Comparison of ENCODE assay signal across 8 cellular contexts in genomic region chr6:73695619-73696421, GRCh38. TPM values are rescaled to one million over a fixed set of nuclear protein-coding genes. Genes with fewer than 3 reads are reported as not detected.
A peak's percentile ranks its signal among the peaks of the same experiment; 100 is the strongest.
DNase-seq lines count a peak whose midpoint lies in the region; ATAC-seq and TF ChIP-seq lines count a peak whose summit lies in the region.

Gene CD109 (plus strand): TSS chr6:73696203. CDS start chr6:73696216, 13 bp downstream.

- no peak for TF ChIP-seq CTCF in heart left ventricle (IDR thresholded peaks at IDR 0.05)
- TF ChIP-seq CTCF in progenitor cell of endocrine pancreas (IDR thresholded peaks at IDR 0.05; ENCODE audit: unreplicated experiment): no peak

- intact Hi-C loops in heart left ventricle (cut with DNase I): no loop called here

- H3K27me3 ChIP-seq in CD4-positive, CD25-positive, alpha-beta regulatory T cell (ENCODE audit: control insufficient read depth, insufficient read depth, low read length): peaks cover 19% of the 10 kb centered on the region
- H3K27me3 ChIP-seq in heart left ventricle: no peaks in the 10 kb centered on the region

- ATAC-seq in CD4-positive, CD25-positive, alpha-beta regulatory T cell (ENCODE audit: low read depth in 2 of 2): peak; percentile 48 to 54
- ATAC-seq in GM19452 (IDR thresholded peaks at IDR 0.05; ENCODE audit: unreplicated experiment): peak; percentile 64
- ATAC-seq in HG03565 (IDR thresholded peaks at IDR 0.05; ENCODE audit: unreplicated experiment): peak; percentile 45
- ATAC-seq in activated naive CD4-positive, alpha-beta T cell treated with anti-CD3 and anti-CD28 coated beads, Interleukin-2, amount 50 U/mL, for 72 hours: peak; percentile 86 to 92
- peak; percentile 74 to 92 (median 85) for ATAC-seq in heart left ventricle

- 7 to 13% (median 8%) methylated on average over 39 to 61 of the region's 61 CpGs for WGBS in heart left ventricle, 4 donors
- 4% methylated on average over 61 of the region's 61 CpGs for WGBS in urinary bladder

- no peak within 1 kb of the TSS for H3K27ac ChIP-seq in CD4-positive, CD25-positive, alpha-beta regulatory T cell (ENCODE audit: insufficient read depth, low read length, poor library complexity, severe bottlenecking)
- H3K27ac ChIP-seq in heart left ventricle (peak within 1 kb of the TSS; percentile 7 to 86 (median 70)), urinary bladder (ENCODE audit: low read depth) (no peak within 1 kb of the TSS)

- no peaks in the 10 kb centered on the region for H3K9me3 ChIP-seq in CD4-positive, CD25-positive, alpha-beta regulatory T cell (ENCODE audit: control insufficient read depth in 2 of 2, low read length in 2 of 2)
- H3K9me3 ChIP-seq in heart left ventricle: no peaks in the 10 kb centered on the region

- no peaks in the 10 kb centered on the region for H3K36me3 ChIP-seq in CD4-positive, CD25-positive, alpha-beta regulatory T cell (ENCODE audit: control insufficient read depth, insufficient read depth, low read length)
- H3K36me3 ChIP-seq in heart left ventricle: no peaks in the 10 kb centered on the region
- no peaks in the 10 kb centered on the region for H3K36me3 ChIP-seq in urinary bladder (ENCODE audit: insufficient read depth)

- H3K4me3 Mint-ChIP-seq in CD4-positive, CD25-positive, alpha-beta regulatory T cell: peak within 1 kb of the TSS; percentile 74 to 86 (median 78)
- peak within 1 kb of the TSS; percentile 77 for H3K4me3 Mint-ChIP-seq in progenitor cell of endocrine pancreas (ENCODE audit: low read depth)

- peaks cover 0 to 12% (median 6%) of the 10 kb centered on the region in 4 donors for H3K4me1 Mint-ChIP-seq in CD4-positive, CD25-positive, alpha-beta regulatory T cell
- H3K4me1 Mint-ChIP-seq in progenitor cell of endocrine pancreas (ENCODE audit: low read depth): peaks cover 2% of the 10 kb centered on the region

- no peaks in the 10 kb centered on the region for H3K36me3 Mint-ChIP-seq in CD4-positive, CD25-positive, alpha-beta regulatory T cell
- peaks cover 28 to 70% of the 10 kb centered on the region in 2 donors for H3K36me3 Mint-ChIP-seq in activated naive CD4-positive, alpha-beta T cell treated with anti-CD3 and anti-CD28 coated beads, Interleukin-2, amount 50 U/mL, for 72 hours
- H3K36me3 Mint-ChIP-seq in progenitor cell of endocrine pancreas (ENCODE audit: insufficient read depth): no peaks in the 10 kb centered on the region

- no peaks in the 10 kb centered on the region for H3K9me3 Mint-ChIP-seq in CD4-positive, CD25-positive, alpha-beta regulatory T cell
- H3K9me3 Mint-ChIP-seq in activated naive CD4-positive, alpha-beta T cell treated with anti-CD3 and anti-CD28 coated beads, Interleukin-2, amount 50 U/mL, for 72 hours: peaks cover 0 to 8% of the 10 kb centered on the region in 2 donors
- no peaks in the 10 kb centered on the region for H3K9me3 Mint-ChIP-seq in progenitor cell of endocrine pancreas (ENCODE audit: low read depth)

- peak in 2 of 3 donors; percentile 10 to 76 for DNase-seq in CD4-positive, CD25-positive, alpha-beta regulatory T cell
- DNase-seq in SK-MEL-5 (ENCODE audit: low read depth, low spot score) (peak; percentile 86), heart left ventricle (peak; percentile 40 to 74 (median 62)), progenitor cell of endocrine pancreas (ENCODE audit: low spot score, unreplicated experiment) (peak; percentile 30)
- DNase-seq in activated naive CD4-positive, alpha-beta T cell treated with anti-CD3 and anti-CD28 coated beads, Interleukin-2, amount 50 U/mL, for 72 hours (ENCODE audit: low spot score in 2 of 2): peak; percentile 75 to 77

- peaks cover 16% of the 10 kb centered on the region for H3K4me1 ChIP-seq in CD4-positive, CD25-positive, alpha-beta regulatory T cell (ENCODE audit: control insufficient read depth, insufficient read depth, low read length, poor library complexity, severe bottlenecking)
- H3K4me1 ChIP-seq in heart left ventricle (peaks cover 0 to 28% (median 11%) of the 10 kb centered on the region in 12 donors), urinary bladder (ENCODE audit: insufficient read depth) (no peaks in the 10 kb centered on the region)

- TF ChIP-seq POLR2A in heart left ventricle (IDR thresholded peaks at IDR 0.05): no peak

- peak within 1 kb of the TSS in 1 of 3 donors; percentile 49 for H3K27ac Mint-ChIP-seq in CD4-positive, CD25-positive, alpha-beta regulatory T cell
- H3K27ac Mint-ChIP-seq in activated naive CD4-positive, alpha-beta T cell treated with anti-CD3 and anti-CD28 coated beads, Interleukin-2, amount 50 U/mL, for 72 hours: peak within 1 kb of the TSS; percentile 97 to 99
- no peak within 1 kb of the TSS for H3K27ac Mint-ChIP-seq in progenitor cell of endocrine pancreas

- H3K27me3 Mint-ChIP-seq in CD4-positive, CD25-positive, alpha-beta regulatory T cell: peaks cover 34% of the 10 kb centered on the region
- peaks cover 39% of the 10 kb centered on the region for H3K27me3 Mint-ChIP-seq in progenitor cell of endocrine pancreas

- in situ Hi-C loops in SK-MEL-5 (cut with HindIII; ENCODE audit: low pct_unique_long_range_greater_than_20kb, low sequenced_read_pairs): no loop called here

- H3K4me3 ChIP-seq in CD4-positive, CD25-positive, alpha-beta regulatory T cell (ENCODE audit: low read depth, low read length): peak within 1 kb of the TSS; percentile 53
- H3K4me3 ChIP-seq in heart left ventricle (peak within 1 kb of the TSS; percentile 43 to 82 (median 66)), urinary bladder (ENCODE audit: low read depth, low read length) (peak within 1 kb of the TSS; percentile 60)

RNA-seq across cellular contexts. Expression of gene CD109, which starts in this region (rescaled TPM):
- 1.3 TPM for total RNA-seq in CD4-positive, CD25-positive, alpha-beta regulatory T cell
- under 1 TPM; 0.02 to 0.32 (median 0.06) TPM for polyA plus RNA-seq in CD4-positive, CD25-positive, alpha-beta regulatory T cell
- 53.1 and 55.9 TPM in 2 replicates for total RNA-seq in SK-MEL-5 (2014; rRNA removed; shearing (Covaris generic))
- polyA plus RNA-seq in SK-MEL-5 (2015; cell fraction: cytosol; rRNA removed): 57.7 and 79.6 TPM in 2 replicates
- polyA plus RNA-seq in SK-MEL-5 (2015; cell fraction: nucleus; rRNA removed): 28.4 and 30.0 TPM in 2 replicates
- 10 to 100 TPM; 15.4 to 30.3 TPM for total RNA-seq in activated naive CD4-positive, alpha-beta T cell treated with anti-CD3 and anti-CD28 coated beads, Interleukin-2, amount 50 U/mL, for 72 hours
- total RNA-seq in heart left ventricle (10 to 100 TPM in 7 of 9 donors, 1 to 10 TPM in 2; 6.9 to 30.5 (median 14.5) TPM), progenitor cell of endocrine pancreas (0.24 and 0.27 TPM in 2 replicates), urinary bladder (34.9 TPM)
- polyA plus RNA-seq in heart left ventricle (1 to 10 TPM; 1.9 to 9.3 TPM), urinary bladder (7.0 TPM)

Comparison
In these comparisons a context has a peak if more than half of its experiments do, and no peak if none do; other contexts are left out.
1. Peak in DNase-seq in progenitor cell of endocrine pancreas; RNA of the gene not detected or under 1 TPM.
2. DNase-seq: peak in every context shown above with its lines; median percentile 86 in SK-MEL-5; 76 in activated naive CD4-positive, alpha-beta T cell treated with anti-CD3 and anti-CD28 coated beads, Interleukin-2, amount 50 U/mL, for 72 hours; 62 in heart left ventricle; 43 in CD4-positive, CD25-positive, alpha-beta regulatory T cell; 30 in progenitor cell of endocrine pancreas.
3. H3K27ac ChIP-seq: peak in heart left ventricle (12 of 12); none in CD4-positive, CD25-positive, alpha-beta regulatory T cell (single experiment) and urinary bladder (single experiment).
4. Peak in every context shown above with its lines, with median percentiles within 50 percentile points of each other: ATAC-seq and H3K4me3 ChIP-seq.